In the genomic region with DNA sequence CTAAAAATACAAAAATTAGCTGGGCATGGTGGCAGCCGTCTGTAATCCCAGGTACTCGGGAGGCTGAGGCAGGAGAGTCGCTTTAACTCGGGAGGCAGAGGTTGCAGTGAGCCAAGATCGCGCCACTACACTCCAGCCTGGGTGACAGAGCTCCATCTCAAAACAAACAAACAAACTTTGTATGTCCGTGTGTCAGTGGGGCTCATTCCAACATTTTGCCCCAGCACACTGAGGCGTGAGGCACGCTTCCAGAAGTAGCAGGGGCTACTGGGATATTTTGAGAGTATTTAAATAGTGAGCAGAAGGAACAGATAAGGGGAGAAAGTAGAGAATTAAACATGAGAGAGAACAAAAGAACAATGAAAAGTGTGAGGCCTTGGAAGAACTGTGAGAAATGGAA, we compare ENCODE assay signal across 10 cellular contexts.
A peak's percentile ranks its signal among the peaks of the same experiment; 100 is the strongest.
DNase-seq lines count a peak whose midpoint lies in the region; ATAC-seq and TF ChIP-seq lines count a peak whose summit lies in the region.
"Had no signal": no experiment of that assay in that cellular context is flagged by ENCODE, and none has a peak within 500 bp of the region (broad histone marks: within the 10 kb centered on the region; RNA-seq: fewer than 3 reads in every experiment).

No MANE protein-coding gene starts in this region.

- CTCF ChIA-PET in CD8-positive, alpha-beta T cell (lab: Charles Lee): interaction anchor here (1.6 kb wide), 1 partner anchor 14 kb away, joined by 11 read pairs; no protein-coding TSS in a partner anchor
- CTCF ChIA-PET in PC-3 (lab: Charles Lee): no interaction called here

- H3K9me3 ChIP-seq in CD8-positive, alpha-beta T cell (ENCODE audit: low read length): no peaks in the 10 kb centered on the region
- H3K9me3 ChIP-seq in PC-3 (ENCODE audit: low read length) (no peaks in the 10 kb centered on the region), psoas muscle (no peaks in the 10 kb centered on the region)
- H3K9me3 ChIP-seq: SJSA1 had no signal

- H3K36me3 Mint-ChIP-seq in CD8-positive, alpha-beta T cell: no peaks in the 10 kb centered on the region
- no peaks in the 10 kb centered on the region for H3K36me3 Mint-ChIP-seq in endothelial cell (ENCODE audit: low read depth, unreplicated experiment)

- no peaks in the 10 kb centered on the region for H3K9me2 ChIP-seq in PC-3 (replicated peaks; ENCODE audit: low read length)

- peaks cover 23% of the 10 kb centered on the region for H3K4me1 ChIP-seq in CD8-positive, alpha-beta T cell (ENCODE audit: insufficient read depth, low read length)
- H3K4me1 ChIP-seq in PC-3 (ENCODE audit: insufficient read depth, low read length) (peaks cover 10% of the 10 kb centered on the region; the same call in 1 of the 2 replicates), psoas muscle (no peaks in the 10 kb centered on the region)

- H3K27me3 Mint-ChIP-seq in CD8-positive, alpha-beta T cell (ENCODE audit: low read depth): no peaks in the 10 kb centered on the region
- no peaks in the 10 kb centered on the region for H3K27me3 Mint-ChIP-seq in endothelial cell (ENCODE audit: unreplicated experiment)

- no peak for TF ChIP-seq CTCF in CD8-positive, alpha-beta T cell (IDR thresholded peaks at IDR 0.05)
- TF ChIP-seq CTCF in PC-3 (conservative IDR thresholded peaks at IDR 0.05; ENCODE audit: low read depth, low read length) (no peak), endothelial cell (IDR thresholded peaks at IDR 0.05; ENCODE audit: unreplicated experiment) (no peak), psoas muscle (IDR thresholded peaks at IDR 0.05) (no peak)

- POLR2A ChIA-PET in CD8-positive, alpha-beta T cell (lab: Charles Lee): interaction anchor here (1.3 kb wide), 1 partner anchor 13 kb away, joined by 3 read pairs; no protein-coding TSS in a partner anchor
- POLR2A ChIA-PET in PC-3 (lab: Charles Lee; ENCODE audit: unreplicated experiment): no interaction called here

- no peak overlapping the region for H3K4me3 Mint-ChIP-seq in CD8-positive, alpha-beta T cell
- no peak overlapping the region for H3K4me3 Mint-ChIP-seq in endothelial cell (ENCODE audit: unreplicated experiment)

- no peaks in the 10 kb centered on the region for H3K27me3 ChIP-seq in CD8-positive, alpha-beta T cell (ENCODE audit: insufficient read depth, low read length)
- H3K27me3 ChIP-seq in PC-3 (ENCODE audit: low read length): no peaks in the 10 kb centered on the region
- H3K27me3 ChIP-seq in psoas muscle (ENCODE audit: insufficient read depth in 3 of 3, low read length in 2 of 3): no peaks in the 10 kb centered on the region
- H3K27me3 ChIP-seq: dorsolateral prefrontal cortex, SJSA1 had no signal

- no peak overlapping the region for H3K4me3 ChIP-seq in CD8-positive, alpha-beta T cell (ENCODE audit: low read depth, low read length)
- H3K4me3 ChIP-seq in PC-3 (ENCODE audit: low read length): no peak overlapping the region
- H3K4me3 ChIP-seq in psoas muscle: no peak overlapping the region
- H3K4me3 ChIP-seq: dorsolateral prefrontal cortex, SJSA1 had no signal

- H3K9me3 Mint-ChIP-seq in CD8-positive, alpha-beta T cell: no peaks in the 10 kb centered on the region
- H3K9me3 Mint-ChIP-seq in endothelial cell (ENCODE audit: unreplicated experiment): no peaks in the 10 kb centered on the region

- H3K27ac Mint-ChIP-seq in CD8-positive, alpha-beta T cell: peak overlapping the region; percentile 82
- H3K27ac Mint-ChIP-seq in endothelial cell (ENCODE audit: unreplicated experiment): peak overlapping the region; percentile 54

- DNase-seq in CD8-positive, alpha-beta T cell: no peak
- DNase-seq in PC-3 (no peak), endothelial cell (ENCODE audit: low spot score) (no peak), psoas muscle (no peak), NOMO-1 (lab: John Stamatoyannopoulos, UW; ENCODE audit: unreplicated experiment in 2 of 2) (no peak), H4 (ENCODE audit: low spot score) (no peak)
- DNase-seq: NCI-H1417 had no signal

- H3K36me3 ChIP-seq in CD8-positive, alpha-beta T cell (ENCODE audit: insufficient read depth, low read length): no peaks in the 10 kb centered on the region
- H3K36me3 ChIP-seq in PC-3 (ENCODE audit: low read depth, low read length) (no peaks in the 10 kb centered on the region), psoas muscle (ENCODE audit: insufficient read depth in 1 of 2, low read depth in 1 of 2) (no peaks in the 10 kb centered on the region)
- H3K36me3 ChIP-seq: SJSA1 had no signal

- H2AFZ ChIP-seq in PC-3 (ENCODE audit: low read length): no peak overlapping the region

- H3K4me1 Mint-ChIP-seq in CD8-positive, alpha-beta T cell (ENCODE audit: low read depth): peaks cover 28% of the 10 kb centered on the region
- H3K4me1 Mint-ChIP-seq in endothelial cell (ENCODE audit: unreplicated experiment): peaks cover 11% of the 10 kb centered on the region

- intact Hi-C loops in CD8-positive, alpha-beta T cell (cut with DNase I, micrococcal nuclease): loop anchor here in 1 of 2 experiments (5.0 kb wide), 1 partner anchor 85 kb away; a partner anchor contains a TSS
- intact Hi-C loops in PC-3 (cut with micrococcal nuclease): no loop called here
- intact Hi-C loops in psoas muscle (cut with DNase I): no loop called here

- no peak for ATAC-seq in CD8-positive, alpha-beta T cell
- no peak for ATAC-seq in PC-3
- ATAC-seq in psoas muscle: no peak
- ATAC-seq in HG02870 (IDR thresholded peaks at IDR 0.05; ENCODE audit: unreplicated experiment): no peak

- BruUV-seq in PC-3 (replicated peaks; lab: Mats Ljungman, UMichigan): no TSS peak

- H3K4me2 ChIP-seq in PC-3 (ENCODE audit: low read length): no peak overlapping the region

- WGBS in psoas muscle, 3 donors: 63 to 79% (median 76%) methylated on average over 9 of the region's 9 CpGs

- H3F3A ChIP-seq in PC-3 (ENCODE audit: low read length, unreplicated experiment): no peaks in the 10 kb centered on the region

- H3K9ac ChIP-seq in PC-3 (ENCODE audit: low read length): no peak overlapping the region

- no peaks in the 10 kb centered on the region for H4K20me1 ChIP-seq in PC-3 (ENCODE audit: low read length)

- no peaks in the 10 kb centered on the region for H3K79me2 ChIP-seq in PC-3 (ENCODE audit: low read length)

- H3K27ac ChIP-seq in CD8-positive, alpha-beta T cell (ENCODE audit: low read depth, low read length): no peak overlapping the region
- H3K27ac ChIP-seq in PC-3 (ENCODE audit: low read length): peak overlapping the region; percentile 48
- H3K27ac ChIP-seq in psoas muscle: peak overlapping the region; percentile 59
- H3K27ac ChIP-seq: SJSA1 had no signal
